In genomic region chr1:116461723-116462122, GRCh38 we compare ENCODE assay signal across 3 cellular contexts.
"Had no signal": no experiment of that assay in that cellular context is flagged by ENCODE, and none has a peak within 500 bp of the region (broad histone marks: within the 10 kb centered on the region; RNA-seq: fewer than 3 reads in every experiment).

No MANE protein-coding gene starts in this region.

- DNase-seq: GDM1, GF-D8 had no signal

- H3K4me3 ChIP-seq: GM12878 had no signal
